29 cellular contexts compared by ENCODE assay signal in genomic region chr2:23366720-23367119, GRCh38. TPM values are rescaled to one million over a fixed set of nuclear protein-coding genes. Genes with fewer than 3 reads are reported as not detected.
DNase-seq lines count a peak whose midpoint lies in the region; ATAC-seq, FAIRE-seq and TF ChIP-seq lines count a peak whose summit lies in the region.
"Had no signal": no experiment of that assay in that cellular context is flagged by ENCODE, and none has a peak within 500 bp of the region (broad histone marks: within the 10 kb centered on the region; RNA-seq: fewer than 3 reads in every experiment).

No MANE protein-coding gene starts in this region.

- ATAC-seq in HCT116 (peak; percentile 84), GM12878 (no peak), gastrocnemius medialis (peak; percentile 33 to 41)
- ATAC-seq: activated CD8-positive, alpha-beta T cell treated with anti-CD3 and anti-CD28 coated beads, Interleukin-2, amount 10 ng/mL, durations not matched to agents 7 days and 5 days; body of pancreas; GM23338; left ventricle myocardium superior; right cardiac atrium had no signal

- no peaks in the 10 kb centered on the region for H4K20me1 ChIP-seq in HCT116 (ENCODE audit: insufficient read depth)
- H4K20me1 ChIP-seq in GM12878 (ENCODE audit: control insufficient read depth, insufficient read depth), result no peaks in the 10 kb centered on the region

- no peak for TF ChIP-seq EP300 in GM12878 (IDR thresholded peaks at IDR 0.05; ENCODE audit: borderline replicate concordance in 1 of 2, control insufficient read depth in 1 of 2, low read depth in 2 of 2, low read length in 2 of 2)

- H3K79me2 ChIP-seq in HCT116 (ENCODE audit: insufficient read depth, low read length), result no peaks in the 10 kb centered on the region
- H3K79me2 ChIP-seq in GM12878 (ENCODE audit: control insufficient read depth, insufficient read depth, low read length), result no peaks in the 10 kb centered on the region
- H3K79me2 ChIP-seq: parathyroid adenoma had no signal

- H3K9me3 ChIP-seq in HCT116 (ENCODE audit: control insufficient read depth in 1 of 2, insufficient read depth in 1 of 2, low read depth in 1 of 2, low read length in 2 of 2) (no peaks in the 10 kb centered on the region), GM12878 (replicated peaks; ENCODE audit: control insufficient read depth, insufficient read depth, low read length) (no peaks in the 10 kb centered on the region), gastrocnemius medialis (no peaks in the 10 kb centered on the region)
- H3K9me3 ChIP-seq: body of pancreas, Peyer's patch had no signal

- H3K36me3 ChIP-seq in HCT116 (ENCODE audit: control insufficient read depth in 1 of 2, insufficient read depth in 2 of 2, low read length in 2 of 2), result no peaks in the 10 kb centered on the region
- H3K36me3 ChIP-seq in GM12878 (ENCODE audit: control insufficient read depth in 2 of 2, insufficient read depth in 2 of 2, low read length in 1 of 2), result no peaks in the 10 kb centered on the region
- H3K36me3 ChIP-seq in gastrocnemius medialis, result no peaks in the 10 kb centered on the region
- H3K36me3 ChIP-seq: Peyer's patch had no signal

- TF ChIP-seq RAD21 in HCT116 (IDR thresholded peaks at IDR 0.05; ENCODE audit: low read depth) (peak; percentile 74), GM12878 (IDR thresholded peaks at IDR 0.05; ENCODE audit: insufficient read depth, low read depth, low read length) (no peak)

- H3K4me2 ChIP-seq in HCT116 (ENCODE audit: low read length) (peak overlapping the region; percentile 66), GM12878 (ENCODE audit: control insufficient read depth, insufficient read depth) (no peak overlapping the region)
- H3K4me2 ChIP-seq: GM23338 had no signal

- H2AFZ ChIP-seq in HCT116 (ENCODE audit: low read depth, low read length, poor library complexity, severe bottlenecking) (peak overlapping the region; percentile 33), GM12878 (ENCODE audit: control insufficient read depth, low read depth, low read length) (no peak overlapping the region)
- H2AFZ ChIP-seq: GM23338, parathyroid adenoma had no signal

- POLR2A ChIA-PET in HCT116 (lab: Charles Lee), result no interaction called here
- POLR2A ChIA-PET in GM12878 (lab: Charles Lee), result no interaction called here

- H3K4me3 ChIP-seq in HCT116 (replicated peaks in 1 of 2; ENCODE audit: low read depth in 1 of 2, low read length in 2 of 2) (peak overlapping the region; percentile 32 to 43), NB4 (ENCODE audit: low read depth, low read length) (no peak overlapping the region), GM12878 (no peak overlapping the region), gastrocnemius medialis (no peak overlapping the region)
- H3K4me3 ChIP-seq: body of pancreas, GM23338, Peyer's patch had no signal

- BruUV-seq in HCT116 (replicated peaks; lab: Mats Ljungman, UMichigan) (no TSS peak), GM12878 (replicated peaks; lab: Mats Ljungman, UMichigan) (no TSS peak)

- H3K27me3 ChIP-seq in HCT116 (ENCODE audit: insufficient read depth, low read length) (peaks cover 19% of the 10 kb centered on the region; the same call in 1 of the 2 replicates), GM12878 (replicated peaks in 1 of 2; ENCODE audit: control insufficient read depth in 2 of 2, insufficient read depth in 2 of 2, low read length in 1 of 2) (no peaks in the 10 kb centered on the region), gastrocnemius medialis (no peaks in the 10 kb centered on the region)
- H3K27me3 ChIP-seq: body of pancreas, Peyer's patch had no signal

- 43% methylated on average over 8 of the region's 9 CpGs for WGBS in GM12878 (ENCODE audit: insufficient coverage, insufficient replicate concordance, low lambda C conversion rate, missing lambda C conversion rate)

- H3K9ac ChIP-seq in HCT116 (ENCODE audit: low read length), result no peak overlapping the region
- no peak overlapping the region for H3K9ac ChIP-seq in GM12878 (ENCODE audit: control insufficient read depth, insufficient read depth, low read length)
- H3K9ac ChIP-seq: parathyroid adenoma had no signal

- intact Hi-C loops in HCT116 (cut with micrococcal nuclease), result loop anchor here (5.0 kb wide), 2 partner anchors 201 to 391 kb away; no protein-coding TSS in a partner anchor
- intact Hi-C loops in GM12878 (cut with micrococcal nuclease; ENCODE audit: unreplicated experiment), result no loop called here
- intact Hi-C loops in gastrocnemius medialis (cut with DNase I; ENCODE audit: low total_unique reads), result loop anchor here (5.0 to 10.0 kb wide), 3 partner anchors 96 to 396 kb away; no protein-coding TSS in a partner anchor

- in situ Hi-C loops in GM12878 (cut with MboI), result no loop called here
- in situ Hi-C loops in gastrocnemius medialis (cut with MboI; ENCODE audit: low sequenced_read_pairs in 4 of 4), result no loop called here

- H3K4me1 ChIP-seq in HCT116 (ENCODE audit: control insufficient read depth in 1 of 2, insufficient read depth in 2 of 2, low read length in 2 of 2) (peaks cover 3 to 14% of the 10 kb centered on the region in 2 experiments; a peak in 3 of 4 replicates), GM12878 (ENCODE audit: control insufficient read depth, insufficient read depth, low read length) (peaks cover 4% of the 10 kb centered on the region), gastrocnemius medialis (no peaks in the 10 kb centered on the region)
- H3K4me1 ChIP-seq: body of pancreas, parathyroid adenoma, Peyer's patch had no signal

- H3K27ac ChIP-seq in HCT116 (ENCODE audit: low read depth, low read length), result no peak overlapping the region
- H3K27ac ChIP-seq in GM12878 (ENCODE audit: control insufficient read depth, insufficient read depth), result no peak overlapping the region
- H3K27ac ChIP-seq in gastrocnemius medialis, result no peak overlapping the region
- H3K27ac ChIP-seq: body of pancreas, parathyroid adenoma, Peyer's patch had no signal

- TF ChIP-seq CTCF in HCT116 (IDR thresholded peaks at IDR 0.05 in 2 of 3, conservative IDR thresholded peaks at IDR 0.05 in 1 of 3; ENCODE audit: borderline replicate concordance in 1 of 3, insufficient read depth in 1 of 3, low read depth in 2 of 3, low read length in 2 of 3) (peak; percentile 2 to 52 (median 28); a peak in 2 of 6 replicates), NB4 (IDR thresholded peaks at IDR 0.05; ENCODE audit: low read depth, low read length) (no peak), GM12878 (IDR thresholded peaks at IDR 0.05 in 2 of 3, conservative IDR thresholded peaks at IDR 0.05 in 1 of 3; ENCODE audit: control insufficient read depth in 2 of 3, extremely low read depth in 1 of 3, insufficient read depth in 1 of 3, low read depth in 3 of 3, low read length in 3 of 3) (peak in 1 of 3 experiments; percentile 15; a peak in 1 of 6 replicates), gastrocnemius medialis (IDR thresholded peaks at IDR 0.05 in 4 of 5, conservative IDR thresholded peaks at IDR 0.05 in 1 of 5) (peak in 1 of 5 experiments; percentile 16)

- no peaks in the 10 kb centered on the region for H3K9me2 ChIP-seq in HCT116 (ENCODE audit: insufficient read depth)

- no peak for FAIRE-seq in GM12878 (lab: Jason Lieb, UNC)
- FAIRE-seq: HTR-8/SVneo had no signal

- TF ChIP-seq POLR2A in HCT116 (IDR thresholded peaks at IDR 0.05; ENCODE audit: borderline replicate concordance, extremely low read depth, insufficient read depth, insufficient read length) (no peak), NB4 (IDR thresholded peaks at IDR 0.05; ENCODE audit: extremely low read depth, insufficient read length) (no peak), GM12878 (IDR thresholded peaks at IDR 0.05; ENCODE audit: low read depth, low read length) (no peak), gastrocnemius medialis (IDR thresholded peaks at IDR 0.05) (no peak)

- CTCF ChIA-PET in HCT116 (lab: Charles Lee), result no interaction called here
- CTCF ChIA-PET in GM12878 (lab: Yijun Ruan, JAX), result interaction anchor here (0.9 to 3.9 kb wide), 5 partner anchors 8 to 42 kb away, joined by 3 to 10 read pairs (median 3); no protein-coding TSS in a partner anchor

- SMC1A ChIA-PET in GM12878 (lab: Charles Lee; ENCODE audit: uncharacterized antibody, unreplicated experiment), result interaction anchor here (0.6 to 0.7 kb wide), 2 partner anchors 11 to 46 kb away, joined by 3 read pairs; no protein-coding TSS in a partner anchor

- RAD21 ChIA-PET in HCT116 (lab: Charles Lee; ENCODE audit: low non-redundant PET in 1 of 2, low total read pairs in 2 of 2, uncharacterized antibody in 2 of 2, unreplicated experiment in 2 of 2) (no interaction called here), GM12878 (lab: Charles Lee; ENCODE audit: unreplicated experiment) (no interaction called here)

- DNase-seq in HCT116 (ENCODE audit: low read depth, low spot score) (no peak), NB4 (ENCODE audit: low read depth) (peak; percentile 27), GM12878 (ENCODE audit: low read depth, low spot score) (no peak), gastrocnemius medialis (no peak), iPS-NIHi11 (ENCODE audit: low spot score) (no peak), NCI-H1105 (lab: John Stamatoyannopoulos, UW) (no peak), NCI-H748 treated with DMSO at 0.1 percent for 48 hours (lab: John Stamatoyannopoulos, UW) (no peak)
- DNase-seq: activated CD8-positive, alpha-beta T cell treated with anti-CD3 and anti-CD28 coated beads, Interleukin-2, amount 10 ng/mL, durations not matched to agents 7 days and 5 days; activated effector memory CD4-positive, alpha-beta T cell treated with anti-CD3 and anti-CD28 coated beads, Interleukin-2, amount 50 U/mL, for 16 hours; activated naive CD8-positive, alpha-beta T cell treated with anti-CD3 and anti-CD28 coated beads, Interleukin-2, amount 10 ng/mL, durations not matched to agents 7 days and 5 days; activated T-cell treated with anti-CD3 and anti-CD28 coated beads for 4 hours; body of pancreas; CD4-positive, alpha-beta memory T cell; cerebellar nuclear complex; effector CD8-positive, alpha-beta T cell; erythroblast; foreskin fibroblast; hypothalamus; left ventricle myocardium superior; NCI-H1105 treated with DMSO at 0.1 percent for 48 hours; NCI-H2029 treated with DMSO at 0.1 percent for 48 hours; NCI-H345; nephron progenitor cell; right cardiac atrium; T-helper 1 cell had no signal

RNA-seq across cellular contexts. Expression of gene KLHL29, which starts 18.3 kb away (rescaled TPM):
- total RNA-seq in HCT116 (2021; ENCODE audit: unreplicated experiment) (16.7 TPM), GM12878 (2014; rRNA removed) (8.5 and 9.8 TPM in 2 replicates), GM12878 (2014; rRNA removed; fragmentation: Illumina TruSeq; extraction: Trizol) (6.3 and 6.9 TPM in 2 replicates), GM12878 (2021) (17.9 and 19.5 TPM in 2 replicates), gastrocnemius medialis (10 to 100 TPM in 2 of 4 donors, 1 to 10 TPM in 2; 4.3 to 24.9 (median 8.7) TPM)
- polyA plus RNA-seq in HCT116 (2012), result 13.5 and 18.3 TPM in 2 replicates
- 30.8 and 36.8 TPM in 2 replicates for total RNA-seq in GM12878 (2013; cell fraction: nucleolus; rRNA removed)
- 3.9 TPM for polyA plus RNA-seq in GM12878 (2011; ENCODE audit: low read depth)
- polyA plus RNA-seq in GM12878 (2011; rRNA removed) (4.3 and 5.3 TPM in 2 replicates), GM12878 (2014; fragmentation: Illumina TruSeq; extraction: Trizol) (5.7 and 9.5 TPM in 2 replicates), GM12878 (2014; fragmentation: Nextera tagmentation; extraction: Ambion mirVana) (1 to 10 TPM; 1.4 to 2.2 TPM), GM12878 (2014; rRNA removed) (16.1 and 19.4 TPM in 2 replicates), GM12878 (2016; fragmentation: Nextera tagmentation; extraction: Ambion mirVana) (1 to 10 TPM; 2.5 to 2.7 TPM)
- 5.4 and 7.7 TPM in 2 replicates for polyA plus RNA-seq in GM12878 (2011; cell fraction: cytosol; rRNA removed)
- 33.8 and 54.4 TPM in 2 replicates for polyA plus RNA-seq in GM12878 (2011; cell fraction: nucleus; rRNA removed)
- polyA plus RNA-seq in GM12878 (2012), result 5.1 and 6.7 TPM in 2 replicates
- polyA minus RNA-seq in GM12878 (2011; rRNA and poly(A)+ RNA removed), result 5.6 and 8.7 TPM in 2 replicates
- polyA minus RNA-seq in GM12878 (2011; cell fraction: cytosol; rRNA and poly(A)+ RNA removed), result 3.3 and 5.0 TPM in 2 replicates
- polyA minus RNA-seq in GM12878 (2011; cell fraction: nucleus; rRNA and poly(A)+ RNA removed), result 7.9 and 19.0 TPM in 2 replicates

Comparison
In these comparisons a context has a peak if more than half of its experiments do, and no peak if none do; other contexts are left out.
1. H3K4me3 ChIP-seq: peak in HCT116 (2 of 2); none in NB4 (single experiment), GM12878 (single experiment) and gastrocnemius medialis (0 of 4).
2. Of the 18 proteins assayed by ChIP-seq in both GM12878 and HCT116: peak only in GM12878: none; only in HCT116: CEBPB and RAD21; in both: none; in neither: 15; mixed calls (peak in some experiments, not most) for 1.